ENCODE assay signal across 9 cellular contexts in genomic region chr14:103279129-103280025, GRCh38. TPM values are rescaled to one million over a fixed set of nuclear protein-coding genes. Genes with fewer than 3 reads are reported as not detected.
A peak's percentile ranks its signal among the peaks of the same experiment; 100 is the strongest.
DNase-seq lines count a peak whose midpoint lies in the region; ATAC-seq and TF ChIP-seq lines count a peak whose summit lies in the region.
"Had no signal": no experiment of that assay in that cellular context is flagged by ENCODE, and none has a peak within 500 bp of the region (broad histone marks: within the 10 kb centered on the region; RNA-seq: fewer than 3 reads in every experiment).

No MANE protein-coding gene starts in this region.

- H3K4me3 ChIP-seq in right atrium auricular region (peak overlapping the region in 1 of 2 donors; percentile 46), parathyroid adenoma (ENCODE audit: low read depth, low read length) (peak overlapping the region; percentile 20)

- peak overlapping the region; percentile 42 for H3K4me2 ChIP-seq in parathyroid adenoma (ENCODE audit: low read length)

- peaks cover 18% of the 10 kb centered on the region for H3K4me1 Mint-ChIP-seq in CD14-positive monocyte
- no peaks in the 10 kb centered on the region for H3K4me1 Mint-ChIP-seq in activated T-helper 17 cell treated with anti-CD3 and anti-CD28 coated beads, Interleukin-2, amount 50 U/mL, for 72 hours

- H3K9me3 ChIP-seq in right atrium auricular region: peaks cover 0 to 6% of the 10 kb centered on the region in 2 donors
- H3K9me3 ChIP-seq in parathyroid adenoma (ENCODE audit: control insufficient read depth, low read length): no peaks in the 10 kb centered on the region

- H3K4me3 Mint-ChIP-seq in CD14-positive monocyte: peak overlapping the region; percentile 47 to 83
- peak overlapping the region; percentile 41 for H3K4me3 Mint-ChIP-seq in activated T-helper 17 cell treated with anti-CD3 and anti-CD28 coated beads, Interleukin-2, amount 50 U/mL, for 72 hours

- intact Hi-C loops in CD14-positive monocyte (cut with micrococcal nuclease): no loop called here

- CTCF ChIA-PET in GM10248 (lab: Yijun Ruan, JAX): no interaction called here

- peaks cover under 1 to 14% of the 10 kb centered on the region in 2 donors for H3K27me3 ChIP-seq in right atrium auricular region
- no peaks in the 10 kb centered on the region for H3K27me3 ChIP-seq in parathyroid adenoma (ENCODE audit: control insufficient read depth, insufficient read depth, low read length)

- POLR2A ChIA-PET in GM10248 (lab: Yijun Ruan, JAX): no interaction called here

- peak overlapping the region in 1 of 2 donors; percentile 4 for H3K27ac ChIP-seq in right atrium auricular region
- no peak overlapping the region for H3K27ac ChIP-seq in parathyroid adenoma

- H3K9me3 Mint-ChIP-seq in CD14-positive monocyte: peaks cover 6 to 45% (median 33%) of the 10 kb centered on the region in 7 donors
- H3K9me3 Mint-ChIP-seq in activated T-helper 17 cell treated with anti-CD3 and anti-CD28 coated beads, Interleukin-2, amount 50 U/mL, for 72 hours: no peaks in the 10 kb centered on the region

- peaks cover 82 to 92% (median 91%) of the 10 kb centered on the region in 3 donors for H3K27me3 Mint-ChIP-seq in CD14-positive monocyte (ENCODE audit: low read depth in 3 of 3)
- peaks cover 47% of the 10 kb centered on the region for H3K27me3 Mint-ChIP-seq in activated T-helper 17 cell treated with anti-CD3 and anti-CD28 coated beads, Interleukin-2, amount 50 U/mL, for 72 hours

- peak overlapping the region; percentile 77 for H2AFZ ChIP-seq in parathyroid adenoma

- no peak for ATAC-seq in activated T-helper 17 cell treated with anti-CD3 and anti-CD28 coated beads, Interleukin-2, amount 50 U/mL, for 72 hours (replicated peaks)

- peaks cover 3% of the 10 kb centered on the region in 2 donors for H3K36me3 Mint-ChIP-seq in CD14-positive monocyte
- H3K36me3 Mint-ChIP-seq in activated T-helper 17 cell treated with anti-CD3 and anti-CD28 coated beads, Interleukin-2, amount 50 U/mL, for 72 hours (ENCODE audit: low read depth): no peaks in the 10 kb centered on the region

- H3K36me3 ChIP-seq in right atrium auricular region (no peaks in the 10 kb centered on the region), parathyroid adenoma (ENCODE audit: control insufficient read depth, insufficient read depth, low read length) (no peaks in the 10 kb centered on the region)

- no peak overlapping the region for H3K27ac Mint-ChIP-seq in CD14-positive monocyte
- H3K27ac Mint-ChIP-seq in activated T-helper 17 cell treated with anti-CD3 and anti-CD28 coated beads, Interleukin-2, amount 50 U/mL, for 72 hours: no peak overlapping the region

- H3K9ac ChIP-seq in parathyroid adenoma: no peak overlapping the region

- H3K4me1 ChIP-seq in right atrium auricular region: peaks cover 0 to 8% of the 10 kb centered on the region in 2 donors
- H3K4me1 ChIP-seq in parathyroid adenoma: peaks cover 6% of the 10 kb centered on the region

- no peak for TF ChIP-seq CTCF in CD14-positive monocyte (IDR thresholded peaks at IDR 0.05)
- no peak for TF ChIP-seq CTCF in right atrium auricular region (IDR thresholded peaks at IDR 0.05)
- TF ChIP-seq CTCF in parathyroid adenoma (IDR thresholded peaks at IDR 0.05): no peak
- no peak for TF ChIP-seq CTCF in GM10248 (IDR thresholded peaks at IDR 0.05; ENCODE audit: control extremely low read depth, extremely low read depth, low read depth, missing control alignments)

- DNase-seq in CD14-positive monocyte (ENCODE audit: low spot score) (no peak), right atrium auricular region (ENCODE audit: low spot score) (peak; percentile 44), NCI-H1092 (lab: John Stamatoyannopoulos, UW) (no peak), T-helper 9 cell (no peak), GM10248 (ENCODE audit: extremely low spot score) (no peak), RPMI8226 (no peak)
- DNase-seq: NCI-H526 had no signal

- no peaks in the 10 kb centered on the region for H3K79me2 ChIP-seq in parathyroid adenoma

RNA-seq across cellular contexts. Expression of gene EIF5, which starts 54.7 kb away (rescaled TPM):
- 100 to 1,000 TPM; 163 to 191 TPM for polyA plus RNA-seq in CD14-positive monocyte
- 100 to 1,000 TPM; 196 to 296 TPM for total RNA-seq in activated T-helper 17 cell treated with anti-CD3 and anti-CD28 coated beads, Interleukin-2, amount 50 U/mL, for 72 hours
- total RNA-seq in right atrium auricular region: 100 to 1,000 TPM; 175 to 205 TPM
